18 cellular contexts compared by ENCODE assay signal in genomic region chr20:45904583-45905504, GRCh38. TPM values are rescaled to one million over a fixed set of nuclear protein-coding genes. Genes with fewer than 3 reads are reported as not detected.
A peak's percentile ranks its signal among the peaks of the same experiment; 100 is the strongest.
DNase-seq lines count a peak whose midpoint lies in the region; ATAC-seq, FAIRE-seq and TF ChIP-seq lines count a peak whose summit lies in the region.
"Had no signal": no experiment of that assay in that cellular context is flagged by ENCODE, and none has a peak within 500 bp of the region (broad histone marks: within the 10 kb centered on the region; RNA-seq: fewer than 3 reads in every experiment).

No MANE protein-coding gene starts in this region.

- H3K4me1 ChIP-seq in ACC112 (ENCODE audit: control insufficient read depth, insufficient read depth, low read length, unreplicated experiment) (peaks cover 7% of the 10 kb centered on the region), HAP-1 (peaks cover 17% of the 10 kb centered on the region), PC-3 (ENCODE audit: insufficient read depth, low read length) (peaks cover 17% of the 10 kb centered on the region), kidney (ENCODE audit: control insufficient read depth in 1 of 2, insufficient read depth in 1 of 2, low read depth in 1 of 2, low read length in 2 of 2) (no peaks in the 10 kb centered on the region)

- peaks cover 4% of the 10 kb centered on the region for H3F3A ChIP-seq in PC-3 (ENCODE audit: low read length, unreplicated experiment)

- H3K27ac ChIP-seq in ACC112 (ENCODE audit: low read depth, low read length): peak overlapping the region; percentile 18; the same call in 1 of the 2 replicates
- H3K27ac ChIP-seq in PC-3 (ENCODE audit: low read length): peak overlapping the region; percentile 73
- no peak overlapping the region for H3K27ac ChIP-seq in kidney (ENCODE audit: low read depth in 2 of 2, low read length in 2 of 2)
- H3K27ac ChIP-seq: KMS-11 had no signal

- peak; percentile 28 for ATAC-seq in PC-3

- H3K4me3 ChIP-seq in ACC112 (ENCODE audit: low read depth, low read length): no peak overlapping the region
- H3K4me3 ChIP-seq in HAP-1: no peak overlapping the region
- no peak overlapping the region for H3K4me3 ChIP-seq in PC-3 (ENCODE audit: low read length)
- H3K4me3 ChIP-seq in kidney (ENCODE audit: low read length in 2 of 2): no peak overlapping the region

- intact Hi-C loops in PC-3 (cut with micrococcal nuclease) (no loop called here), kidney (cut with DNase I) (no loop called here)

- H4K20me1 ChIP-seq in PC-3 (ENCODE audit: low read length): no peaks in the 10 kb centered on the region

- H3K9me2 ChIP-seq in PC-3 (replicated peaks; ENCODE audit: low read length): no peaks in the 10 kb centered on the region

- H3K4me2 ChIP-seq in PC-3 (ENCODE audit: low read length): peak overlapping the region; percentile 47
- H3K4me2 ChIP-seq: KMS-11 had no signal

- H3K9ac ChIP-seq in PC-3 (ENCODE audit: low read length) (peak overlapping the region; percentile 19; the same call in 1 of the 2 replicates), kidney (ENCODE audit: low read length in 2 of 2) (no peak overlapping the region)
- H3K9ac ChIP-seq: KMS-11 had no signal

- no peaks in the 10 kb centered on the region for H3K27me3 ChIP-seq in ACC112 (ENCODE audit: insufficient read depth, low read length)
- H3K27me3 ChIP-seq in HAP-1 (ENCODE audit: low read depth): no peaks in the 10 kb centered on the region
- no peaks in the 10 kb centered on the region for H3K27me3 ChIP-seq in PC-3 (ENCODE audit: low read length)

- POLR2A ChIA-PET in PC-3 (lab: Charles Lee; ENCODE audit: unreplicated experiment): interaction anchor here (0.6 to 1.0 kb wide), 5 partner anchors 13 to 559 kb away, joined by 3 to 24 read pairs (median 3); no protein-coding TSS in a partner anchor

- TF ChIP-seq CTCF in PC-3 (conservative IDR thresholded peaks at IDR 0.05; ENCODE audit: low read depth, low read length): no peak
- no peak for TF ChIP-seq CTCF in kidney (IDR thresholded peaks at IDR 0.05; ENCODE audit: borderline replicate concordance, extremely low read depth, insufficient read depth)

- CTCF ChIA-PET in PC-3 (lab: Charles Lee): interaction anchor here (0.8 kb wide), 1 partner anchor 118 kb away, joined by 4 read pairs; no protein-coding TSS in a partner anchor

- no TSS peak for BruUV-seq in PC-3 (replicated peaks; lab: Mats Ljungman, UMichigan)

- DNase-seq in HAP-1 (ENCODE audit: low spot score in 2 of 2) (peak; percentile 76 to 93), PC-3 (peak; percentile 22), kidney (peak; percentile 70), foreskin melanocyte (no peak), amygdala (lab: John Stamatoyannopoulos, UW) (no peak)
- DNase-seq in stimulated activated CD8-positive, alpha-beta memory T cell treated with anti-CD3 and anti-CD28 coated beads, Interleukin-4, amount 100 ng/mL, for 48 hours: no peak
- no peak for DNase-seq in NK-92 treated with Interleukin-12 subunit alpha and Interleukin-12 subunit beta, amount 100 ng/mL, for 24 hours (lab: John Stamatoyannopoulos, UW)
- DNase-seq: AML-193; CD4-positive, alpha-beta T cell; DMS79 treated with DMSO at 0.1 percent for 48 hours; GDM1; NCI-H2029; NCI-H510A treated with DMSO at 0.1 percent for 48 hours had no signal

- H3K9me3 ChIP-seq in HAP-1 (no peaks in the 10 kb centered on the region), PC-3 (ENCODE audit: low read length) (no peaks in the 10 kb centered on the region), kidney (ENCODE audit: control insufficient read depth in 1 of 2, low read length in 2 of 2) (no peaks in the 10 kb centered on the region)

- H3K36me3 ChIP-seq in ACC112 (ENCODE audit: insufficient read depth, low read length) (no peaks in the 10 kb centered on the region), HAP-1 (replicated peaks) (peaks cover 56% of the 10 kb centered on the region), PC-3 (ENCODE audit: low read depth, low read length) (no peaks in the 10 kb centered on the region; the same call in 1 of the 2 replicates), kidney (ENCODE audit: control insufficient read depth in 1 of 2, insufficient read depth in 2 of 2, low read length in 2 of 2) (no peaks in the 10 kb centered on the region)

- no peak for FAIRE-seq in kidney (lab: Jason Lieb, UNC)
- FAIRE-seq: A204.1, D721Med, H1 had no signal

- H3K79me2 ChIP-seq in ACC112 (ENCODE audit: control insufficient read depth, insufficient read depth, low read length, unreplicated experiment) (no peaks in the 10 kb centered on the region), PC-3 (ENCODE audit: low read length) (no peaks in the 10 kb centered on the region)

- H2AFZ ChIP-seq in ACC112 (ENCODE audit: low read length, unreplicated experiment) (no peak overlapping the region), PC-3 (ENCODE audit: low read length) (no peak overlapping the region)

- in situ Hi-C loops in HAP-1 (cut with MboI; ENCODE audit: low sequenced_read_pairs): no loop called here

RNA-seq across cellular contexts. Expression of gene PLTP, which starts 7.1 kb away (rescaled TPM):
- total RNA-seq in PC-3 (2014; rRNA removed) (56.6 and 61.5 TPM in 2 replicates), kidney (345 TPM)
- 790 TPM for polyA plus RNA-seq in kidney (ENCODE audit: insufficient read depth, low read depth, low replicate concordance)
- total RNA-seq: CD4-positive, alpha-beta T cell had no signal

RNA-seq across cellular contexts. Expression of gene CTSA, which starts 13.7 kb away (rescaled TPM):
- 98.0 and 129 TPM in 2 replicates for total RNA-seq in PC-3 (2014; rRNA removed)
- 180 TPM for total RNA-seq in kidney
- polyA plus RNA-seq in kidney (ENCODE audit: insufficient read depth, low read depth, low replicate concordance): 408 TPM

RNA-seq across cellular contexts. Expression of gene NEURL2, which starts 13.8 kb away (rescaled TPM):
- total RNA-seq in PC-3 (2014; rRNA removed) (2.3 and 3.7 TPM in 2 replicates), kidney (27.5 TPM)
- 37.3 TPM for polyA plus RNA-seq in kidney (ENCODE audit: insufficient read depth, low read depth, low replicate concordance)

RNA-seq across cellular contexts. Expression of gene SPATA25, which starts 17.4 kb away (rescaled TPM):
- total RNA-seq in PC-3 (2014; rRNA removed) (0.40 and 0.46 TPM in 2 replicates), kidney (6.7 TPM)
- 6.7 TPM for polyA plus RNA-seq in kidney (ENCODE audit: insufficient read depth, low read depth, low replicate concordance)

RNA-seq across cellular contexts. Expression of gene ZSWIM1, which starts 23.8 kb away (rescaled TPM):
- total RNA-seq in PC-3 (2014; rRNA removed) (9.4 and 16.3 TPM in 2 replicates), kidney (13.1 TPM)
- 6.7 TPM for polyA plus RNA-seq in kidney (ENCODE audit: insufficient read depth, low read depth, low replicate concordance)

Comparison
In these comparisons a context has a peak if more than half of its experiments do, and no peak if none do; other contexts are left out.
1. H3K27ac ChIP-seq: peak in ACC112 (single experiment) and PC-3 (single experiment); none in kidney (0 of 2).
2. DNase-seq: peak in HAP-1 (2 of 2), PC-3 (single experiment) and kidney (single experiment); none in stimulated activated CD8-positive, alpha-beta memory T cell treated with anti-CD3 and anti-CD28 coated beads, Interleukin-4, amount 100 ng/mL, for 48 hours (single experiment), NK-92 treated with Interleukin-12 subunit alpha and Interleukin-12 subunit beta, amount 100 ng/mL, for 24 hours (single experiment), foreskin melanocyte (single experiment) and amygdala (0 of 56).